ENCODE assay signal across 1 cellular context in the genomic region with DNA sequence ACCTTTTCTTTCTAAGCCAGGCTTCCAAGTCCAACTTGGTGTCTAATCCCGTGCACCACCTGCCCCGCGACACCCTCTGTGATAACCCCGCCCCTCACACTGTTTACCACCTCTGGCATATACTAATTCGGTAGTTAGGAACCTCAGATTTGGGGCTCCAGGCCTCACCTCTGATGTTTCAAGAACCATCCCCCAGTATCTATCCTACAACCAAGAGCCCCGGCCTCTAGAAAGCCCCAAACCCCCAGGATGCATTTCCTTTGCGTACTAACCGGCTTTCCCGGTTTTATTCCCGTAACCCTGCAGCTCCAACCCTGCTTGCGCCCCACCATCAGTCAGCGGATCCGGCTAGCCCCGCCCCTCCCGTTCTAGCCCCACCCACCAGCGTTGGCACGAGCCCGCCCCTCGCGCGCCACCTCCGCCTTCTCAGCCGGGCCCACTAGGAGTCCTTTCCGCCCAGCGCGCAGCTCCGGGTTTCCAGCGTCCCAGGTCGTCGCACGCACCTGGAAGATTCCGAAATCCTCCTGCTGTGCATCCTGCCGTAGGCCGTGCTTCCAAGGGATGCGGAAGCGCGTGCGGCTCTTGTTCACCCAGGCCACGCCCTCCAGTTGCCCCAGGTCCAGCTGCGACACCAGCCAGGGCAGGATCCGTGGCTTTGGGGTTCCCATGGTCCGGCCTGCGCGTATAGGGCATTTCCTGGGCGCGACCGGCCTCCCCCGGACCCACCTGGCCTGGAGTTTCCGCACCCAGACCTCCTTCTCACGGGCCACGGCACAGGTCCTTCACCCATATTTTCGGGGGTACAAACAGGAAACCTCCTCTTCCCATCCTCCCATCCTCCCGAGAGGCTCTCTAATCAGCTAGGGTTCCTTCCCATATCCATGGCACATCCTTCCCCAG.
TF ChIP-seq lines count a peak whose summit lies in the region.

No MANE protein-coding gene starts in this region.

TF ChIP-seq in HCT116, 20 proteins besides CTCF, POLR2A, EP300 and RAD21 (continued from another document):
- TF ChIP-seq SRF (IDR thresholded peaks at IDR 0.05; ENCODE audit: low read depth) (peak; percentile 62; the same call in 1 of the 2 replicates), SIN3A (IDR thresholded peaks at IDR 0.05; ENCODE audit: low read depth) (peak; percentile 96), SP1 (IDR thresholded peaks at IDR 0.05; ENCODE audit: low read depth) (peak; percentile 88), FOSL1 (IDR thresholded peaks at IDR 0.05; ENCODE audit: low read depth) (no peak), YY1 (IDR thresholded peaks at IDR 0.05; ENCODE audit: extremely low read depth, insufficient replicate concordance, low read depth, low read length) (peak; percentile 17), EZH2phosphoT487 (IDR thresholded peaks at IDR 0.05; ENCODE audit: borderline replicate concordance) (no peak), TCF7L2 (IDR thresholded peaks at IDR 0.05; ENCODE audit: borderline replicate concordance, extremely low read depth, insufficient read depth, insufficient read length) (peak; percentile 54), CBX3 (IDR thresholded peaks at IDR 0.05; ENCODE audit: low read depth) (peak; percentile 81; the same call in 1 of the 2 replicates)
